In the genomic region with DNA sequence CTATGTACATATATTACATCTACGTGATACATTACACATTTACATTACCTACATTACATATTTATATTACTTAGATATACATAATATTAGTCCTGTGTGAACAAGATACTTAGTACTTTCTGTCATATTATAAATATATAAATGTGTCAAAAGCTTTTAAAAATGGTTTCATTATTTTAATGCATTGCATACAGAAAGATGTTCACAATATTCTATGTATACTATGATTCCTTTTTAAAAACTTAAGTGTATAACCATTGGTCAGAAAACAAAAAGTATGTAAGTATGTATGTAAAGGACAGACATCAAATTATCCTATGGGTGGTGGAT, we compare ENCODE assay signal across 8 cellular contexts. TPM values are rescaled to one million over a fixed set of nuclear protein-coding genes. Genes with fewer than 3 reads are reported as not detected.
DNase-seq lines count a peak whose midpoint lies in the region; ATAC-seq, FAIRE-seq and TF ChIP-seq lines count a peak whose summit lies in the region.

No MANE protein-coding gene starts in this region.

- H3K4me3 Mint-ChIP-seq in activated CD4-positive, alpha-beta T cell treated with anti-CD3 and anti-CD28 coated beads, Interleukin-2, amount 10 ng/mL, durations not matched to agents 7 days and 5 days: peak overlapping the region; percentile 99
- peak overlapping the region; percentile 100 for H3K4me3 Mint-ChIP-seq in activated naive CD8-positive, alpha-beta T cell treated with anti-CD3 and anti-CD28 coated beads, Interleukin-2, amount 50 U/mL, for 24 hours

- H3K27me3 ChIP-seq in thoracic aorta (replicated peaks; ENCODE audit: insufficient read depth): no peaks in the 10 kb centered on the region

- FAIRE-seq in kidney (lab: Jason Lieb, UNC): no peak

- H3K36me3 ChIP-seq in kidney (ENCODE audit: control insufficient read depth in 1 of 2, insufficient read depth in 2 of 2, low read length in 2 of 2) (no peaks in the 10 kb centered on the region), thoracic aorta (no peaks in the 10 kb centered on the region)

- no peaks in the 10 kb centered on the region for H3K9me3 Mint-ChIP-seq in activated CD4-positive, alpha-beta T cell treated with anti-CD3 and anti-CD28 coated beads, Interleukin-2, amount 10 ng/mL, durations not matched to agents 7 days and 5 days
- no peaks in the 10 kb centered on the region for H3K9me3 Mint-ChIP-seq in activated naive CD8-positive, alpha-beta T cell treated with anti-CD3 and anti-CD28 coated beads, Interleukin-2, amount 50 U/mL, for 24 hours

- H3K4me1 ChIP-seq in kidney (ENCODE audit: control insufficient read depth in 1 of 2, insufficient read depth in 1 of 2, low read depth in 1 of 2, low read length in 2 of 2) (peaks cover 0 to 5% of the 10 kb centered on the region in 2 donors), thoracic aorta (ENCODE audit: control insufficient read depth in 1 of 2, low read depth in 2 of 2) (peaks cover 17 to 27% of the 10 kb centered on the region in 2 donors)

- CTCF ChIA-PET in activated CD4-positive, alpha-beta T cell treated with anti-CD3 and anti-CD28 coated beads, Interleukin-2, amount 10 ng/mL, durations not matched to agents 7 days and 5 days (lab: Charles Lee): interaction anchor here (1.0 to 1.5 kb wide), 4 partner anchors 20 to 187 kb away, joined by 3 to 11 read pairs (median 3); no protein-coding TSS in a partner anchor

- H3K27me3 Mint-ChIP-seq in activated CD4-positive, alpha-beta T cell treated with anti-CD3 and anti-CD28 coated beads, Interleukin-2, amount 10 ng/mL, durations not matched to agents 7 days and 5 days: peaks cover 8% of the 10 kb centered on the region
- peaks cover 4% of the 10 kb centered on the region for H3K27me3 Mint-ChIP-seq in activated naive CD8-positive, alpha-beta T cell treated with anti-CD3 and anti-CD28 coated beads, Interleukin-2, amount 50 U/mL, for 24 hours

- H3K27ac ChIP-seq in kidney (ENCODE audit: low read depth in 2 of 2, low read length in 2 of 2) (no peak overlapping the region), thoracic aorta (peak overlapping the region in 1 of 2 donors; percentile 59)

- no peak for DNase-seq in activated CD4-positive, alpha-beta T cell treated with anti-CD3 and anti-CD28 coated beads, Interleukin-2, amount 10 ng/mL, durations not matched to agents 7 days and 5 days
- no peak for DNase-seq in activated CD4-positive, alpha-beta T cell treated with anti-CD3 and anti-CD28 coated beads, Interleukin-2, amount 50 U/mL, for 1 hour
- no peak for DNase-seq in activated naive CD8-positive, alpha-beta T cell treated with anti-CD3 and anti-CD28 coated beads, Interleukin-2, amount 50 U/mL, for 24 hours
- DNase-seq in kidney (no peak), thoracic aorta (ENCODE audit: low spot score) (no peak), iPS-NIHi7 (ENCODE audit: extremely low spot score) (no peak)

- H3K27ac Mint-ChIP-seq in activated CD4-positive, alpha-beta T cell treated with anti-CD3 and anti-CD28 coated beads, Interleukin-2, amount 10 ng/mL, durations not matched to agents 7 days and 5 days: peak overlapping the region; percentile 97
- peak overlapping the region; percentile 96 for H3K27ac Mint-ChIP-seq in activated naive CD8-positive, alpha-beta T cell treated with anti-CD3 and anti-CD28 coated beads, Interleukin-2, amount 50 U/mL, for 24 hours

- peaks cover 31% of the 10 kb centered on the region for H3K4me1 Mint-ChIP-seq in activated CD4-positive, alpha-beta T cell treated with anti-CD3 and anti-CD28 coated beads, Interleukin-2, amount 10 ng/mL, durations not matched to agents 7 days and 5 days
- H3K4me1 Mint-ChIP-seq in activated naive CD8-positive, alpha-beta T cell treated with anti-CD3 and anti-CD28 coated beads, Interleukin-2, amount 50 U/mL, for 24 hours: peaks cover 17% of the 10 kb centered on the region

- no peak overlapping the region for H3K9ac ChIP-seq in kidney (ENCODE audit: low read length in 2 of 2)

- no peaks in the 10 kb centered on the region for H3K9me3 ChIP-seq in kidney (ENCODE audit: control insufficient read depth in 1 of 2, low read length in 2 of 2)
- H3K9me3 ChIP-seq in thoracic aorta: no peaks in the 10 kb centered on the region

- intact Hi-C loops in kidney (cut with DNase I): no loop called here

- POLR2A ChIA-PET in activated CD4-positive, alpha-beta T cell treated with anti-CD3 and anti-CD28 coated beads, Interleukin-2, amount 10 ng/mL, durations not matched to agents 7 days and 5 days (lab: Charles Lee): no interaction called here

- ATAC-seq in activated naive CD8-positive, alpha-beta T cell treated with anti-CD3 and anti-CD28 coated beads, Interleukin-2, amount 50 U/mL, for 24 hours: no peak
- no peak for ATAC-seq in thoracic aorta (ENCODE audit: insufficient number of reproducible peaks, low FRiP score, low read depth)
- ATAC-seq in GM21515 (IDR thresholded peaks at IDR 0.05; ENCODE audit: unreplicated experiment): no peak
- no peak for ATAC-seq in HG03565 (IDR thresholded peaks at IDR 0.05; ENCODE audit: unreplicated experiment)

- no peak for TF ChIP-seq CTCF in kidney (IDR thresholded peaks at IDR 0.05; ENCODE audit: borderline replicate concordance, extremely low read depth, insufficient read depth)
- TF ChIP-seq CTCF in thoracic aorta (IDR thresholded peaks at IDR 0.05): no peak

- H3K4me3 ChIP-seq in kidney (ENCODE audit: low read length in 2 of 2): peak overlapping the region; percentile 79 to 96
- H3K4me3 ChIP-seq in thoracic aorta: peak overlapping the region; percentile 82

- peaks cover 7% of the 10 kb centered on the region for H3K36me3 Mint-ChIP-seq in activated CD4-positive, alpha-beta T cell treated with anti-CD3 and anti-CD28 coated beads, Interleukin-2, amount 10 ng/mL, durations not matched to agents 7 days and 5 days (ENCODE audit: low read depth)
- peaks cover 10% of the 10 kb centered on the region for H3K36me3 Mint-ChIP-seq in activated naive CD8-positive, alpha-beta T cell treated with anti-CD3 and anti-CD28 coated beads, Interleukin-2, amount 50 U/mL, for 24 hours (ENCODE audit: low read depth)

RNA-seq across cellular contexts. Expression of gene ZW10, which starts 0.6 kb away (rescaled TPM):
- total RNA-seq in activated CD4-positive, alpha-beta T cell treated with anti-CD3 and anti-CD28 coated beads, Interleukin-2, amount 10 ng/mL, durations not matched to agents 7 days and 5 days: 10 to 100 TPM; 19.9 to 20.8 TPM
- 11.0 TPM for total RNA-seq in kidney
- 6.7 TPM for polyA plus RNA-seq in kidney (ENCODE audit: insufficient read depth, low read depth, low replicate concordance)
- total RNA-seq in thoracic aorta: 10 to 100 TPM in 1 of 2 donors, 1 to 10 TPM in 1; 5.3 to 18.7 TPM

RNA-seq across cellular contexts. Expression of gene CLDN25, which starts 5.5 kb away (rescaled TPM):
- not detected for total RNA-seq in activated CD4-positive, alpha-beta T cell treated with anti-CD3 and anti-CD28 coated beads, Interleukin-2, amount 10 ng/mL, durations not matched to agents 7 days and 5 days
- total RNA-seq in kidney: not detected
- not detected for polyA plus RNA-seq in kidney (ENCODE audit: insufficient read depth, low read depth, low replicate concordance)
- total RNA-seq in thoracic aorta: not detected
